Comparison of ENCODE assay signal across 22 cellular contexts in the genomic region with DNA sequence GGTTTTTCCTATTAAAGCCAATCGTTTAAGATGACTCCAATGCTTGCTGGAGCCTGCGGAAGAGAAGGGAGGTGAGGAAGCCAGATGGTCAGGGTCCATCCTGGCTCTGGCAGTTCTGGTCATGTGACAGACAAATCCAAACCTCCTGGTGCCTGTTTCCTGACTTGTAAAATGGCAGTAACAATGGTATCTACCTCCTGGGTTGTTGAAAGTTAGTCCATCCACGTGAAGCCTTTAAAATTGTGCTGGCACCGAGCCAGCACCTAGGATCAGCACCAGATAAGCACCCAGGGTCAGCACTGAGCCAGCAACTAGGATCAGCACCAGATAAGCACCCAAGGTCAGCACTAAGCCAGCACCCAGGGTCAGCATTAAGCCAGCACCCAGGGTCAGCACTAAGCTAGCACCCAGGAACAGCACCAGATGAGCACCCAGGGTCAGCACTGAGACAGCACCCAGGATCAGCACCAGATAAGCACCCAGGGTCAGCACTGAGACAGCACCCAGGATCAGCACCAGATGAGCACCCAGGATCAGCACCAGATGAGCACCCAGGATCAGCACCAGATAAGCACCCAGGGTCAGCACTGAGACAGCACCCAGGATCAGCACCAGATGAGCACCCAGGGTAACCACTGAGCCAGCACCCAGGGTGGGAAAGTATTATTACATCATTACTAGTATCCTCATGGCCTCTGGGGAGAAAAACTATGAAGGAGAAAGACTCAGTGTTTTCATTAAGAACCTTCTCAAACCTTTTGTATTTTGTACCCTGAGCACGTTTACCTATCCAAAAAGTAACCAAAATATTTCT. TPM values are rescaled to one million over a fixed set of nuclear protein-coding genes. Genes with fewer than 3 reads are reported as not detected.
DNase-seq lines count a peak whose midpoint lies in the region; TF ChIP-seq lines count a peak whose summit lies in the region.
"Had no signal": no experiment of that assay in that cellular context is flagged by ENCODE, and none has a peak within 500 bp of the region (broad histone marks: within the 10 kb centered on the region; RNA-seq: fewer than 3 reads in every experiment).

No MANE protein-coding gene starts in this region.

- TF ChIP-seq POLR2A in spleen (IDR thresholded peaks at IDR 0.05), result no peak

- H3K27me3 ChIP-seq in spleen (replicated peaks in 1 of 7), result no peaks in the 10 kb centered on the region
- H3K27me3 ChIP-seq: BE2C, colonic mucosa, esophagus muscularis mucosa, tibial artery had no signal

- H3K27ac ChIP-seq in cingulate gyrus (ENCODE audit: low read depth, low read length), result peak overlapping the region; percentile 98
- peak overlapping the region in 2 of 8 donors; percentile 1 to 17 for H3K27ac ChIP-seq in spleen
- H3K27ac ChIP-seq: colonic mucosa, esophagus muscularis mucosa, parathyroid adenoma, tibial artery had no signal

- intact Hi-C loops in spleen (cut with DNase I; ENCODE audit: low total_unique reads), result no loop called here

- peaks cover 0 to 29% (median 0%) of the 10 kb centered on the region in 6 donors for H3K36me3 ChIP-seq in spleen
- H3K36me3 ChIP-seq: BE2C, colonic mucosa, esophagus muscularis mucosa, tibial artery had no signal

- peaks cover 0 to 94% (median 59%) of the 10 kb centered on the region in 6 donors for H3K4me1 ChIP-seq in spleen
- H3K4me1 ChIP-seq: parathyroid adenoma had no signal

- DNase-seq in NCI-H1105 treated with DMSO at 0.1 percent for 48 hours (lab: John Stamatoyannopoulos, UW) (peak; percentile 5), NCI-H1105 (lab: John Stamatoyannopoulos, UW) (no peak), NCI-H82 treated with DMSO at 0.1 percent for 48 hours (lab: John Stamatoyannopoulos, UW; ENCODE audit: unreplicated experiment) (peak; percentile 39), spleen (peak; percentile 44), activated gamma-delta T cell treated with Interleukin-2 at 50 U/mL for 16 hours (no peak)
- DNase-seq in activated effector memory CD4-positive, alpha-beta T cell treated with anti-CD3 and anti-CD28 coated beads, Interleukin-2, amount 50 U/mL, for 16 hours, result no peak
- no peak for DNase-seq in activated CD4-positive, alpha-beta T cell treated with anti-CD3 and anti-CD28 coated beads for 4 hours
- DNase-seq: 8988T, BE2C, colonic mucosa, Kasumi-1, NCI-H1092 treated with DMSO at 0.1 percent for 48 hours, NCI-H226, SHP77, T-helper 17 cell, tibial artery had no signal

- no peaks in the 10 kb centered on the region for H3K9me3 ChIP-seq in spleen
- H3K9me3 ChIP-seq: BE2C, colonic mucosa, esophagus muscularis mucosa, tibial artery had no signal

- 57 to 70% (median 62%) methylated on average over 5 of the region's 5 CpGs for WGBS in spleen, 5 donors

- TF ChIP-seq CTCF in spleen (IDR thresholded peaks at IDR 0.05 in 8 of 11, conservative IDR thresholded peaks at IDR 0.05 in 3 of 11), result no peak

- no peak overlapping the region for H3K4me3 ChIP-seq in spleen
- H3K4me3 ChIP-seq: colonic mucosa, esophagus muscularis mucosa, GM23338, lung, skin epidermis, tibial artery had no signal

RNA-seq across cellular contexts. Expression of gene KIAA0930, which starts 17.2 kb away (rescaled TPM):
- 10 to 100 TPM; 35.5 to 93.1 (median 73.7) TPM for total RNA-seq in spleen
- polyA plus RNA-seq in spleen, result 10 to 100 TPM; 32.6 to 61.5 (median 46.6) TPM

RNA-seq across cellular contexts. Expression of gene NUP50, which starts 59.8 kb away (rescaled TPM):
- total RNA-seq in spleen, result 100 to 1,000 TPM in 2 of 7 donors, 10 to 100 TPM in 5; 85.9 to 109 (median 98.5) TPM
- polyA plus RNA-seq in spleen, result 10 to 100 TPM; 16.2 to 26.4 (median 17.5) TPM

Comparison
In these comparisons a context has a peak if more than half of its experiments do, and no peak if none do; other contexts are left out.
1. DNase-seq: peak in NCI-H1105 treated with DMSO at 0.1 percent for 48 hours (single experiment), NCI-H82 treated with DMSO at 0.1 percent for 48 hours (single experiment) and spleen (single experiment); none in NCI-H1105 (single experiment), activated effector memory CD4-positive, alpha-beta T cell treated with anti-CD3 and anti-CD28 coated beads, Interleukin-2, amount 50 U/mL, for 16 hours (single experiment), activated gamma-delta T cell treated with Interleukin-2 at 50 U/mL for 16 hours (single experiment) and activated CD4-positive, alpha-beta T cell treated with anti-CD3 and anti-CD28 coated beads for 4 hours (0 of 2).